ENCODE assay signal across 18 cellular contexts in the genomic region with DNA sequence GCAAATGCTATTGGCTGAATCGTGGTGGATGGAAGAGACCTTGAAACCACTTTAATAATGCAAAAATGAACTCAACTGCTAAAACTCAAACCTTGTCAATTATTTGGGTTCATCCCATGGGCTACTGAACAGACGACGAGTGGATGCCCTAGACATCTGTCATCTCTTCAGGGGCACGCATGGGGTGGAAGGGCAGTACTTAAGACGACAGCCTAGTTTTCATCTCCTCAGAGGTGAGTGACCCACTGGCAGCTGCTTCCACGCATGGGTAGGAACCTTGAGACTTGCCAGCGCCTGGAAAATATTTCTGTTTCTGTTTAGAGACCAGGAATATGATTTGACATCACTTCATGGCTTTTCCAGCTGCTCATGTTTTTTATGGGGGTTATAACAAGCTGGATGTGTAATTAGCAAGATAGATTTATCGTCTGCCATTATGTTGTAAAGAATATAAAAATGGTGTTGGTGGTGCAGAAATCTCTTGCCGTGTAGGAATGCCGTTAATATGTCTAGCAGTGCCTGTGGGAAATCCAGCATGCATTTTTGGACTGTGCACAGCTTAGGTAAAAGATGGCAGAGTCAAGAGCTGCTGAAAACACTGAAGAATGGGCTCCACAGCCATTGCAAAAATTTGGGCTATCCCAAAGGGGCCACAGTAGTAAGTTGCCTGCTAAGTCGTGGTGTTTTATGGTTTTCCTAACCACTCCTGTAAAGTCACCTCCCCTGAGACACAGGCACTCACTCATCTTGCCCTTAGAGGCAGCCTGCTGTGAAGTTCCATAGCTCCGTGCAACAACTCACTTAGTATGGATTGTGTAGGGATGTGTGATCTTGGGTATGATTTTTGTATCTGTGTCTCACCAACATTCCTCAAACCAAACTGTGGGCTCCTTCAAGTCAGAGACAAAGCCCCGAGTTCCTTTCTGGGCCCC.
A peak's percentile ranks its signal among the peaks of the same experiment; 100 is the strongest.
DNase-seq lines count a peak whose midpoint lies in the region; ATAC-seq and TF ChIP-seq lines count a peak whose summit lies in the region.
"Had no signal": no experiment of that assay in that cellular context is flagged by ENCODE, and none has a peak within 500 bp of the region (broad histone marks: within the 10 kb centered on the region; RNA-seq: fewer than 3 reads in every experiment).

No MANE protein-coding gene starts in this region.

- H3K9me3 Mint-ChIP-seq in activated naive CD4-positive, alpha-beta T cell treated with anti-CD3 and anti-CD28 coated beads for 36 hours, result peaks cover 5% of the 10 kb centered on the region
- H3K9me3 Mint-ChIP-seq in CD4-positive, alpha-beta memory T cell, result peaks cover 0 to 35% (median 12%) of the 10 kb centered on the region in 8 donors

- POLR2A ChIA-PET in CD4-positive, alpha-beta memory T cell (lab: Charles Lee; ENCODE audit: partially characterized antibody), result no interaction called here

- no peak overlapping the region for H3K27ac ChIP-seq in vagina
- H3K27ac ChIP-seq in CD4-positive, alpha-beta memory T cell (ENCODE audit: low read depth, low read length), result no peak overlapping the region
- H3K27ac ChIP-seq: BLaER1 treated with 17β-estradiol and CSF1 and Interleukin-3, amounts not matched to agents 10 nM and 100 nM; GM23248 had no signal

- H3K27me3 ChIP-seq in vagina, result no peaks in the 10 kb centered on the region
- no peaks in the 10 kb centered on the region for H3K27me3 ChIP-seq in CD4-positive, alpha-beta memory T cell (ENCODE audit: insufficient read depth, low read length)
- H3K27me3 ChIP-seq: BLaER1 treated with 17β-estradiol and CSF1 and Interleukin-3, amounts not matched to agents 10 nM and 100 nM had no signal

- no peak overlapping the region for H3K27ac Mint-ChIP-seq in activated naive CD4-positive, alpha-beta T cell treated with anti-CD3 and anti-CD28 coated beads for 36 hours
- H3K27ac Mint-ChIP-seq in CD4-positive, alpha-beta memory T cell, result no peak overlapping the region
- H3K27ac Mint-ChIP-seq: B cell; CD8-positive, alpha-beta memory T cell had no signal

- H3K4me1 ChIP-seq in mucosa of descending colon (ENCODE audit: low read depth) (peaks cover 12% of the 10 kb centered on the region), vagina (no peaks in the 10 kb centered on the region)
- H3K4me1 ChIP-seq in CD4-positive, alpha-beta memory T cell (ENCODE audit: insufficient read depth, low read length), result no peaks in the 10 kb centered on the region
- H3K4me1 ChIP-seq: HAP-1 had no signal

- ATAC-seq in mucosa of descending colon, result peak; percentile 80
- ATAC-seq: GM12878 had no signal

- peaks cover 8% of the 10 kb centered on the region for H3K27me3 Mint-ChIP-seq in activated naive CD4-positive, alpha-beta T cell treated with anti-CD3 and anti-CD28 coated beads for 36 hours (ENCODE audit: low read depth)
- H3K27me3 Mint-ChIP-seq in CD4-positive, alpha-beta memory T cell, result peaks cover 4 to 25% of the 10 kb centered on the region in 2 donors

- DNase-seq in NCI-H1694 (lab: John Stamatoyannopoulos, UW) (peak; percentile 43), NCI-H2227 treated with DMSO at 0.1 percent for 48 hours (lab: John Stamatoyannopoulos, UW) (peak; percentile 39), mucosa of descending colon (peak in 1 of 3 donors; percentile 46), vagina (ENCODE audit: extremely low spot score in 2 of 2) (peak; percentile 61 to 62), NCI-H82 (lab: John Stamatoyannopoulos, UW) (no peak)
- no peak for DNase-seq in activated naive CD4-positive, alpha-beta T cell treated with anti-CD3 and anti-CD28 coated beads for 36 hours
- DNase-seq in CD4-positive, alpha-beta memory T cell, result no peak
- DNase-seq: CD8-positive, alpha-beta memory T cell; COR-L47; DMS 273 treated with DMSO at 0.1 percent for 48 hours; DMS53; DND-41; EL; GM23248 had no signal

- H3K36me3 Mint-ChIP-seq in activated naive CD4-positive, alpha-beta T cell treated with anti-CD3 and anti-CD28 coated beads for 36 hours (ENCODE audit: low read depth), result no peaks in the 10 kb centered on the region
- peaks cover 0 to 1% of the 10 kb centered on the region in 2 donors for H3K36me3 Mint-ChIP-seq in CD4-positive, alpha-beta memory T cell
- H3K36me3 Mint-ChIP-seq: CD8-positive, alpha-beta memory T cell had no signal

- CTCF ChIA-PET in activated naive CD4-positive, alpha-beta T cell treated with anti-CD3 and anti-CD28 coated beads for 36 hours (lab: Charles Lee), result no interaction called here
- CTCF ChIA-PET in CD4-positive, alpha-beta memory T cell (lab: Charles Lee; ENCODE audit: partially characterized antibody), result no interaction called here

- H3K4me3 ChIP-seq in mucosa of descending colon, result no peak overlapping the region
- no peak overlapping the region for H3K4me3 ChIP-seq in vagina
- H3K4me3 ChIP-seq in CD4-positive, alpha-beta memory T cell (ENCODE audit: low read length in 2 of 2), result no peak overlapping the region
- H3K4me3 ChIP-seq: BLaER1 treated with 17β-estradiol and CSF1 and Interleukin-3, amounts not matched to agents 10 nM and 100 nM; GM12878; GM23248; HAP-1 had no signal

- no peak for TF ChIP-seq CTCF in mucosa of descending colon (IDR thresholded peaks at IDR 0.05)
- no peak for TF ChIP-seq CTCF in vagina (IDR thresholded peaks at IDR 0.05)

- no peaks in the 10 kb centered on the region for H3K9me3 ChIP-seq in mucosa of descending colon
- H3K9me3 ChIP-seq in vagina, result peaks cover 4% of the 10 kb centered on the region
- no peaks in the 10 kb centered on the region for H3K9me3 ChIP-seq in CD4-positive, alpha-beta memory T cell (ENCODE audit: control insufficient read depth in 1 of 2, low read length in 2 of 2)
- H3K9me3 ChIP-seq: HAP-1 had no signal

- TF ChIP-seq POLR2A in vagina (IDR thresholded peaks at IDR 0.05), result no peak

- intact Hi-C loops in mucosa of descending colon (cut with DNase I, micrococcal nuclease), result no loop called here
- intact Hi-C loops in vagina (cut with DNase I), result no loop called here
- intact Hi-C loops in activated naive CD4-positive, alpha-beta T cell treated with anti-CD3 and anti-CD28 coated beads for 36 hours (cut with micrococcal nuclease), result no loop called here
- intact Hi-C loops in CD4-positive, alpha-beta memory T cell (cut with micrococcal nuclease), result no loop called here

- H3K36me3 ChIP-seq in mucosa of descending colon (ENCODE audit: low read depth), result no peaks in the 10 kb centered on the region
- H3K36me3 ChIP-seq in vagina, result no peaks in the 10 kb centered on the region
- H3K36me3 ChIP-seq in CD4-positive, alpha-beta memory T cell (ENCODE audit: insufficient read depth, low read length), result no peaks in the 10 kb centered on the region
- H3K36me3 ChIP-seq: BLaER1 treated with 17β-estradiol and CSF1 and Interleukin-3, amounts not matched to agents 10 nM and 100 nM; HAP-1 had no signal

- no peak overlapping the region for H3K4me3 Mint-ChIP-seq in activated naive CD4-positive, alpha-beta T cell treated with anti-CD3 and anti-CD28 coated beads for 36 hours
- no peak overlapping the region for H3K4me3 Mint-ChIP-seq in CD4-positive, alpha-beta memory T cell
- H3K4me3 Mint-ChIP-seq: B cell; CD8-positive, alpha-beta memory T cell had no signal

- no peaks in the 10 kb centered on the region for H3K4me1 Mint-ChIP-seq in activated naive CD4-positive, alpha-beta T cell treated with anti-CD3 and anti-CD28 coated beads for 36 hours (ENCODE audit: low read depth)
- no peaks in the 10 kb centered on the region for H3K4me1 Mint-ChIP-seq in CD4-positive, alpha-beta memory T cell
- H3K4me1 Mint-ChIP-seq: B cell; CD8-positive, alpha-beta memory T cell had no signal

Comparison
In these comparisons a context has a peak if more than half of its experiments do, and no peak if none do; other contexts are left out.
1. DNase-seq: peak in NCI-H1694 (single experiment), NCI-H2227 treated with DMSO at 0.1 percent for 48 hours (single experiment) and vagina (2 of 2); none in activated naive CD4-positive, alpha-beta T cell treated with anti-CD3 and anti-CD28 coated beads for 36 hours (single experiment), CD4-positive, alpha-beta memory T cell (0 of 5) and NCI-H82 (single experiment).